10 cellular contexts compared by ENCODE assay signal in the genomic region with DNA sequence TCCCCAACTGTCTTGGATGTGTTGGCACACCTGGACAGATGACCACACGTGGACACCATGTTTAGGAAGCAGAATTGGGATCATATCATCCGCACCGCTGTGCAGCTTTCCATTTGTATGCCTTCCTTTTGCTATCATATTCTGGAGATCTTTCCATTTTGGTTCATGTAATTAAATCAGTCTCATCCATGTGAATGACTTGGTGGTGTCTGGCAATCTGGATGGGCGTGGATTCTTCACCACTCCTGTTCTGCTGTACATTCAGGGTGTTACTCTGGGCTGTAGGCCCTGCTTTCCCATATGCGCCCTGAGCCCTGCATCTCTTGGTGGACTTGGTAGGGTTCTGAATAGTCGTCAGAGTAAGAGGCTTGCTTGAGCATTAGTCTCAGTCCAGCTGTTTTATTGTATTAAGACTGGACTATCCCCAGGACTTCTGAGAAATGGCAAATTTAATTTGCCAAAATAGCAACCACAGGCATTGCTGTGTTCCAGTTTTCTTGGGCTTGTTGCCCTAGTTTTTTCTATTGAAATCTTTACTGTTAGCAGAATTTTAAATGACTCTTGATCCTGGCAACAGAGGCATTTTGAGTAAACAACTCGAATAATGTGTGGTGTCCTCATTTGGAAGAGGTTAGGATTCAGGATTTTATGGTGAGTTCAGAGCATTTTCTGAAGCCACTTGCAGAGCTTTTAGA. TPM values are rescaled to one million over a fixed set of nuclear protein-coding genes. Genes with fewer than 3 reads are reported as not detected.
DNase-seq lines count a peak whose midpoint lies in the region; TF ChIP-seq lines count a peak whose summit lies in the region.
"Had no signal": no experiment of that assay in that cellular context is flagged by ENCODE, and none has a peak within 500 bp of the region (broad histone marks: within the 10 kb centered on the region; RNA-seq: fewer than 3 reads in every experiment).

No MANE protein-coding gene starts in this region.

- no peaks in the 10 kb centered on the region for H3K9me2 ChIP-seq in SK-N-SH

- no peak for TF ChIP-seq RAD21 in SK-N-SH (IDR thresholded peaks at IDR 0.05; ENCODE audit: low read length)

- H3K4me3 ChIP-seq in BE2C (ENCODE audit: low read depth, low read length) = no peak overlapping the region
- no peak overlapping the region for H3K4me3 ChIP-seq in SK-N-SH (ENCODE audit: low read depth in 2 of 2, low read length in 1 of 2)

- H3K36me3 ChIP-seq in BE2C (no peaks in the 10 kb centered on the region), SK-N-SH (replicated peaks in 1 of 2; ENCODE audit: control insufficient read depth in 1 of 2, insufficient read depth in 2 of 2, low read length in 1 of 2) (no peaks in the 10 kb centered on the region)

- peaks cover 3% of the 10 kb centered on the region for H3K9me3 Mint-ChIP-seq in osteocyte (ENCODE audit: unreplicated experiment)

- TF ChIP-seq EP300 in SK-N-SH (IDR thresholded peaks at IDR 0.05; ENCODE audit: borderline replicate concordance in 1 of 2, low read depth in 1 of 2, low read length in 1 of 2) = peak in 1 of 2 experiments; percentile 58; a peak in 2 of 4 replicates

- CTCF ChIA-PET in SK-N-SH (lab: Yijun Ruan, JAX) = interaction anchor here (1.0 to 2.0 kb wide), 3 partner anchors 9 to 187 kb away, joined by 3 to 7 read pairs (median 4); no protein-coding TSS in a partner anchor

- H4K20me1 ChIP-seq in SK-N-SH (ENCODE audit: insufficient read depth) = no peaks in the 10 kb centered on the region

- no peaks in the 10 kb centered on the region for H3K27me3 Mint-ChIP-seq in osteocyte (ENCODE audit: unreplicated experiment)

- peak overlapping the region; percentile 36 to 80; a peak in 3 of 4 replicates for H3K27ac ChIP-seq in SK-N-SH (ENCODE audit: low read depth in 2 of 2, low read length in 1 of 2)

- peak; percentile 78 for DNase-seq in BE2C
- peak; percentile 82 for DNase-seq in SK-N-SH
- DNase-seq in fibroblast of gingiva (ENCODE audit: low read depth) = peak; percentile 90
- DNase-seq in osteocyte (ENCODE audit: extremely low spot score, unreplicated experiment) = no peak
- no peak for DNase-seq in NCI-H146 (lab: John Stamatoyannopoulos, UW)
- DNase-seq in SKM-1 (lab: John Stamatoyannopoulos, UW; ENCODE audit: unreplicated experiment) = no peak
- no peak for DNase-seq in cerebellar cortex (ENCODE audit: low spot score)
- DNase-seq in NCI-H748 treated with DMSO at 0.1 percent for 48 hours (lab: John Stamatoyannopoulos, UW) = no peak

- no peaks in the 10 kb centered on the region for H3K9me3 ChIP-seq in BE2C
- H3K9me3 ChIP-seq in SK-N-SH = no peaks in the 10 kb centered on the region

- TF ChIP-seq CTCF in BE2C (IDR thresholded peaks at IDR 0.05; ENCODE audit: low read depth, low read length) (no peak), SK-N-SH (IDR thresholded peaks at IDR 0.05) (no peak), osteocyte (IDR thresholded peaks at IDR 0.05) (no peak)

- H3K79me2 ChIP-seq in SK-N-SH (ENCODE audit: insufficient read depth) = peaks cover 71% of the 10 kb centered on the region

- H3K36me3 Mint-ChIP-seq in osteocyte (ENCODE audit: unreplicated experiment) = peaks cover 3% of the 10 kb centered on the region

- H3K4me2 ChIP-seq in SK-N-SH = peak overlapping the region; percentile 24; the same call in 1 of the 2 replicates

- no peaks in the 10 kb centered on the region for H3K27me3 ChIP-seq in BE2C
- H3K27me3 ChIP-seq in SK-N-SH (ENCODE audit: insufficient read depth) = no peaks in the 10 kb centered on the region

- H3K27ac Mint-ChIP-seq in osteocyte (ENCODE audit: unreplicated experiment) = peak overlapping the region; percentile 52

- peaks cover 20% of the 10 kb centered on the region for H3K4me1 ChIP-seq in BE2C
- peaks cover 13 to 30% of the 10 kb centered on the region in 2 experiments; a peak in 2 of 4 replicates for H3K4me1 ChIP-seq in SK-N-SH (ENCODE audit: control insufficient read depth in 1 of 2, insufficient read depth in 2 of 2, low read depth in 1 of 2, low read length in 1 of 2)

- peaks cover 14% of the 10 kb centered on the region for H3F3A ChIP-seq in SK-N-SH (replicated peaks; ENCODE audit: insufficient read depth)

- H2AFZ ChIP-seq in SK-N-SH (ENCODE audit: low read depth) = no peak overlapping the region

- 61% methylated on average over 7 of the region's 7 CpGs for WGBS in SK-N-SH (ENCODE audit: low lambda C conversion rate)

- no peak overlapping the region for H3K9ac ChIP-seq in SK-N-SH

- H3K4me1 Mint-ChIP-seq in osteocyte (ENCODE audit: unreplicated experiment) = peaks cover 31% of the 10 kb centered on the region

- POLR2A ChIA-PET in SK-N-SH (lab: Yijun Ruan, JAX) = interaction anchor here (0.8 kb wide), 1 partner anchor 15 kb away, joined by 3 read pairs; a partner anchor contains a TSS

- no peak overlapping the region for H3K4me3 Mint-ChIP-seq in osteocyte (ENCODE audit: unreplicated experiment)

TF ChIP-seq in SK-N-SH, 30 proteins besides CTCF, POLR2A, EP300 and RAD21:
- TF ChIP-seq RCOR1 (IDR thresholded peaks at IDR 0.05; ENCODE audit: low read length) (peak; percentile 49; the same call in 1 of the 2 replicates), MXI1 (IDR thresholded peaks at IDR 0.05; ENCODE audit: low read depth, low read length) (peak; percentile 71), GATA2 (CRISPR knock-in tag; IDR thresholded peaks at IDR 0.05) (peak; percentile 89), TAF1 (IDR thresholded peaks at IDR 0.05; ENCODE audit: borderline replicate concordance, low read depth, low read length) (no peak)

RNA-seq across cellular contexts. Expression of a gene that starts 14.9 kb away (rescaled TPM):
- 69.2 TPM for polyA plus RNA-seq in BE2C (2012; ENCODE audit: insufficient read depth, insufficient read length, low read depth)
- polyA plus RNA-seq in SK-N-SH (2012; rRNA removed) = 15.0 and 16.8 TPM in 2 replicates
- 9.8 and 11.1 TPM in 2 replicates for polyA plus RNA-seq in SK-N-SH (2012; cell fraction: cytosol; rRNA removed)
- 42.8 and 46.7 TPM in 2 replicates for polyA plus RNA-seq in SK-N-SH (2012; cell fraction: nucleus; rRNA removed)
- 19.5 and 20.5 TPM in 2 replicates for total RNA-seq in osteocyte

RNA-seq across cellular contexts. Expression of a gene that starts 29.8 kb away (rescaled TPM):
- 0.23 TPM for polyA plus RNA-seq in BE2C (2012; ENCODE audit: insufficient read depth, insufficient read length, low read depth)
- not detected in 2 replicates for polyA plus RNA-seq in SK-N-SH (2012; rRNA removed)
- polyA plus RNA-seq in SK-N-SH (2012; cell fraction: cytosol; rRNA removed) = not detected in 2 replicates
- not detected in 2 replicates for polyA plus RNA-seq in SK-N-SH (2012; cell fraction: nucleus; rRNA removed)
- not detected in 2 replicates for total RNA-seq in osteocyte
- total RNA-seq: fibroblast of villous mesenchyme, LHCN-M2 had no signal

Comparison
In these comparisons a context has a peak if more than half of its experiments do, and no peak if none do; other contexts are left out.
1. DNase-seq: peak in BE2C (single experiment), SK-N-SH (single experiment) and fibroblast of gingiva (single experiment); none in osteocyte (single experiment), NCI-H146 (single experiment), SKM-1 (single experiment), cerebellar cortex (single experiment) and NCI-H748 treated with DMSO at 0.1 percent for 48 hours (single experiment).